In genomic region chr3:61894988-61895935, GRCh38 we compare ENCODE assay signal across 8 cellular contexts.
DNase-seq lines count a peak whose midpoint lies in the region; ATAC-seq and TF ChIP-seq lines count a peak whose summit lies in the region.

No MANE protein-coding gene starts in this region.

- no peak overlapping the region for H3K4me3 Mint-ChIP-seq in CD4-positive, CD25-positive, alpha-beta regulatory T cell

- H3K27me3 ChIP-seq in CD4-positive, CD25-positive, alpha-beta regulatory T cell (ENCODE audit: control insufficient read depth, insufficient read depth, low read length), result no peaks in the 10 kb centered on the region
- no peaks in the 10 kb centered on the region for H3K27me3 ChIP-seq in hepatocyte

- H3K79me2 ChIP-seq in hepatocyte, result peaks cover 27% of the 10 kb centered on the region

- no peaks in the 10 kb centered on the region for H3K27me3 Mint-ChIP-seq in CD4-positive, CD25-positive, alpha-beta regulatory T cell

- H3K9me2 ChIP-seq in hepatocyte (replicated peaks; ENCODE audit: insufficient read depth), result no peaks in the 10 kb centered on the region

- no peak overlapping the region for H2AFZ ChIP-seq in hepatocyte

- peaks cover 0 to 5% (median 1%) of the 10 kb centered on the region in 7 donors for H3K9me3 Mint-ChIP-seq in CD4-positive, CD25-positive, alpha-beta regulatory T cell

- peak; percentile 58 to 66 for ATAC-seq in CD4-positive, CD25-positive, alpha-beta regulatory T cell (ENCODE audit: low read depth in 2 of 2)
- peak; percentile 95 for ATAC-seq in GM18858 (IDR thresholded peaks at IDR 0.05; ENCODE audit: unreplicated experiment)
- peak; percentile 98 for ATAC-seq in HG02943 (IDR thresholded peaks at IDR 0.05; ENCODE audit: low read depth, unreplicated experiment)

- no peaks in the 10 kb centered on the region for H3K36me3 Mint-ChIP-seq in CD4-positive, CD25-positive, alpha-beta regulatory T cell

- H3K4me2 ChIP-seq in hepatocyte, result peak overlapping the region; percentile 60

- no peaks in the 10 kb centered on the region for H4K20me1 ChIP-seq in hepatocyte (ENCODE audit: insufficient read depth, poor library complexity, severe bottlenecking)

- H3K36me3 ChIP-seq in CD4-positive, CD25-positive, alpha-beta regulatory T cell (ENCODE audit: control insufficient read depth, insufficient read depth, low read length), result no peaks in the 10 kb centered on the region
- no peaks in the 10 kb centered on the region for H3K36me3 ChIP-seq in hepatocyte (replicated peaks; ENCODE audit: insufficient read depth, low read depth)

- H3K27ac Mint-ChIP-seq in CD4-positive, CD25-positive, alpha-beta regulatory T cell, result no peak overlapping the region

- no peaks in the 10 kb centered on the region for H3K9me3 ChIP-seq in CD4-positive, CD25-positive, alpha-beta regulatory T cell (ENCODE audit: control insufficient read depth in 2 of 2, low read length in 2 of 2)
- H3K9me3 ChIP-seq in hepatocyte (ENCODE audit: low read depth), result no peaks in the 10 kb centered on the region

- TF ChIP-seq CTCF in hepatocyte (IDR thresholded peaks at IDR 0.05; ENCODE audit: poor library complexity), result no peak

- 24% methylated on average over 7 of the region's 7 CpGs for WGBS in hepatocyte (ENCODE audit: low lambda C conversion rate, missing lambda C conversion rate)

- no peak overlapping the region for H3K4me3 ChIP-seq in CD4-positive, CD25-positive, alpha-beta regulatory T cell (ENCODE audit: low read depth, low read length)
- H3K4me3 ChIP-seq in hepatocyte, result no peak overlapping the region

- peaks cover 0 to 4% (median 0%) of the 10 kb centered on the region in 4 donors for H3K4me1 Mint-ChIP-seq in CD4-positive, CD25-positive, alpha-beta regulatory T cell

- DNase-seq in CD4-positive, CD25-positive, alpha-beta regulatory T cell, result peak in 2 of 3 donors; percentile 21 to 42
- DNase-seq in NCI-H460 (ENCODE audit: extremely low read depth, low read depth), result peak; percentile 3
- DNase-seq in activated naive CD8-positive, alpha-beta T cell treated with anti-CD3 and anti-CD28 coated beads, Interleukin-2, amount 50 U/mL, for 16 hours (ENCODE audit: low read depth, low spot score), result peak; percentile 1
- peak; percentile 88 for DNase-seq in hepatocyte (ENCODE audit: low spot score)
- DNase-seq in stimulated activated CD4-positive, alpha-beta T cell treated with anti-CD3 and anti-CD28 coated beads, Interleukin-1b, Interleukin-23, amount 100 ng/mL, for 24 hours (ENCODE audit: low read depth in 4 of 4, low spot score in 1 of 4), result peak in 3 of 4 experiments; percentile 8 to 34 (median 22)
- no peak for DNase-seq in NCI-H128 (lab: John Stamatoyannopoulos, UW; ENCODE audit: unreplicated experiment)

- H3K27ac ChIP-seq in CD4-positive, CD25-positive, alpha-beta regulatory T cell (ENCODE audit: insufficient read depth, low read length, poor library complexity, severe bottlenecking), result no peak overlapping the region
- H3K27ac ChIP-seq in hepatocyte, result peak overlapping the region; percentile 62

- H3K4me1 ChIP-seq in CD4-positive, CD25-positive, alpha-beta regulatory T cell (ENCODE audit: control insufficient read depth, insufficient read depth, low read length, poor library complexity, severe bottlenecking), result no peaks in the 10 kb centered on the region
- H3K4me1 ChIP-seq in hepatocyte (ENCODE audit: insufficient read depth), result peaks cover 21% of the 10 kb centered on the region
